ENCODE assay signal across 3 cellular contexts in genomic region chr11:94452988-94453387, GRCh38.
TF ChIP-seq lines count a peak whose summit lies in the region.

No MANE protein-coding gene starts in this region.

TF ChIP-seq in SK-N-SH treated with all-trans-retinoic acid at 6 μM for 48 hours, 23 proteins besides CTCF, POLR2A, EP300 and RAD21:
- TF ChIP-seq ZNF8 (CRISPR knock-in tag; IDR thresholded peaks at IDR 0.05): peak; percentile 91
- no peak for TF ChIP-seq CREB5 (CRISPR knock-in tag; IDR thresholded peaks at IDR 0.05; ENCODE audit: low read depth)

TF ChIP-seq in SK-N-SH, 30 proteins besides CTCF, POLR2A, EP300 and RAD21:
- TF ChIP-seq USF1 (IDR thresholded peaks at IDR 0.05; ENCODE audit: borderline replicate concordance, low read depth) (no peak), CHD2 (IDR thresholded peaks at IDR 0.05; ENCODE audit: low read length, partially characterized antibody) (no peak), RFX5 (IDR thresholded peaks at IDR 0.05; ENCODE audit: low read length) (no peak), REST (IDR thresholded peaks at IDR 0.05; ENCODE audit: low read depth, low read length) (no peak), MAX (IDR thresholded peaks at IDR 0.05; ENCODE audit: low read depth) (no peak), GATA2 (CRISPR knock-in tag; IDR thresholded peaks at IDR 0.05) (no peak), IRF3 (IDR thresholded peaks at IDR 0.05; ENCODE audit: low read depth, low read length) (no peak), GABPA (IDR thresholded peaks at IDR 0.05; ENCODE audit: low read depth) (no peak), SIN3A (IDR thresholded peaks at IDR 0.05; ENCODE audit: borderline replicate concordance, low read depth, low read length) (no peak), SMC3 (IDR thresholded peaks at IDR 0.05; ENCODE audit: low read depth, low read length) (no peak), POLR2AphosphoS5 (IDR thresholded peaks at IDR 0.05; ENCODE audit: low read depth, low read length) (no peak)

TF ChIP-seq in IMR-90, 13 proteins besides CTCF, POLR2A, EP300 and RAD21:
- no peak for TF ChIP-seq RCOR1 (IDR thresholded peaks at IDR 0.05; ENCODE audit: insufficient replicate concordance, low read length)
